In the genomic region with DNA sequence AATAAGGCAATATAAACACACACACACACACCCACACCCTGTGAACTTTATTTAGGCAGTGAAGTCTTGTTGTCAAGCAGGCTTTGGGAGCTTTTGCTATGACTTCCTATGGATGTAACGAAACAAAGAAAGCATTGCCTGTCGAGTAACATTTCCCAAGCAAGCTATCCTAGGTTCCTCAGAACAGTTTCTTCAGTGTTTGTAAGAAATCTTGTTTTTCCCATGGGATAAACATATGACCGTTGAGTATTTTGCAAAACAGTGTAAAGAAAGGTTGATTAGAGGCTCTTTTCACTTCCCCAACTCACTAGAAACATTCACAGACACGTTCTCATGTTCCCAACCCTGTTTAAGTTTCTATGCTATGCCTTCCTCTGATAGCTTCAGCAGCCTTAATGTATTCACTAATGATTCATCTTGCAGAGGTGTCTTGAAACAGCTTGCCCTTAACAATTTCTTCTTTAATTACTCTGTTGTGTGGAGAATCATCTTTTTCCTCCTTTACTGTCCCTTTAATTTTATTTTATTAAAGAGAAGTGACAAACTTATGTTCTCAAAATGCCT, we compare ENCODE assay signal across 21 cellular contexts.
"Had no signal": no experiment of that assay in that cellular context is flagged by ENCODE, and none has a peak within 500 bp of the region (broad histone marks: within the 10 kb centered on the region; RNA-seq: fewer than 3 reads in every experiment).

No MANE protein-coding gene starts in this region.

- H3K9me3 ChIP-seq: body of pancreas, lower lobe of right lung, testis, uterus had no signal

- H3K4me1 Mint-ChIP-seq: immature natural killer cell; naive thymus-derived CD4-positive, alpha-beta T cell had no signal

- DNase-seq: activated CD4-positive, alpha-beta T cell treated with anti-CD3 and anti-CD28 coated beads for 1 hour; activated CD8-positive, alpha-beta memory T cell treated with anti-CD3 and anti-CD28 coated beads, Interleukin-2, amount 50 U/mL, for 48 hours; activated naive CD4-positive, alpha-beta T cell treated with Interleukin-2 at 50 U/mL for 16 hours; activated T-cell treated with anti-CD3 and anti-CD28 coated beads, Interleukin-2, amount 50 U/mL, for 48 hours; body of pancreas; erythroblast; glutamatergic neuron; immature natural killer cell; lower lobe of right lung; naive thymus-derived CD4-positive, alpha-beta T cell; stimulated activated CD4-positive, alpha-beta T cell treated with anti-CD3 and anti-CD28 coated beads, Interleukin-2, amount 100 ng/mL, for 48 hours; stimulated activated CD8-positive, alpha-beta memory T cell treated with anti-CD3 and anti-CD28 coated beads, Interleukin-4, amount 100 ng/mL, for 48 hours; stimulated activated naive CD4-positive, alpha-beta T cell; testis; trophoblast cell; uterus had no signal

- H3K27me3 ChIP-seq: body of pancreas, hepatocyte, testis, uterus had no signal

- H3K27me3 Mint-ChIP-seq: naive thymus-derived CD4-positive, alpha-beta T cell; progenitor cell of endocrine pancreas had no signal

- H3K4me3 ChIP-seq: body of pancreas, hepatocyte, lower lobe of right lung, testis, uterus had no signal

- H3K4me2 ChIP-seq: hepatocyte had no signal

- H3K4me3 Mint-ChIP-seq: immature natural killer cell; naive thymus-derived CD4-positive, alpha-beta T cell; neural crest cell; T-helper 2 cell treated with Interferon-gamma antibody and Interleukin-4, amounts not matched to agents 5 μg/mL and 100 μg/mL, for 36 hours had no signal

- H3K27ac ChIP-seq: body of pancreas, hepatocyte, lower lobe of right lung, testis, uterus had no signal

- H3K36me3 Mint-ChIP-seq: immature natural killer cell; naive thymus-derived CD4-positive, alpha-beta T cell had no signal

- H3K27ac Mint-ChIP-seq: immature natural killer cell; naive thymus-derived CD4-positive, alpha-beta T cell; progenitor cell of endocrine pancreas; T-helper 2 cell treated with Interferon-gamma antibody and Interleukin-4, amounts not matched to agents 5 μg/mL and 100 μg/mL, for 36 hours had no signal

- H3K79me2 ChIP-seq: hepatocyte had no signal

- H3K36me3 ChIP-seq: lower lobe of right lung, uterus had no signal

- H2AFZ ChIP-seq: hepatocyte had no signal

- H3K4me1 ChIP-seq: body of pancreas, lower lobe of right lung, testis, uterus had no signal

- ATAC-seq: body of pancreas; left lobe of liver; lower lobe of right lung; naive thymus-derived CD4-positive, alpha-beta T cell had no signal

- H3K9me3 Mint-ChIP-seq: neural crest cell had no signal
